21 cellular contexts compared by ENCODE assay signal in the genomic region with DNA sequence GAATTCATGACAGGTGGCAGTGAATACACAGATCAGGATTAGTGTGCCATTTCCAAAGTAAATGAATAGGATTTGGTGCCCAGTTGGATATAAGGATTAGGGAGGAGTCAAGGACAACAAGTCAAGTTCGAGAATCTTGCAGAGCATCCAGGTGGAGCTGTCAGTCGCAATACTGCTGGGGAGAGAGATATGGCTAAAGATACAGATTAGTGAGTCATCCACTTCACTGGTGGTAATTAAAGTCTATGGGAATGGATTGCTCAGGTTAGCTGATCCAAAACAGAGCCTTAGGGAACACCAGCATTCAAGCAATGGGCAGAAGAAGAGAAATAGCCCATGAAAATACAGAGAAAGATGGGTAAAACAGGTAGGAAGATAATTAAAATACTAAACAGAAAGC. TPM values are rescaled to one million over a fixed set of nuclear protein-coding genes. Genes with fewer than 3 reads are reported as not detected.
DNase-seq lines count a peak whose midpoint lies in the region; ATAC-seq and TF ChIP-seq lines count a peak whose summit lies in the region.
"Had no signal": no experiment of that assay in that cellular context is flagged by ENCODE, and none has a peak within 500 bp of the region (broad histone marks: within the 10 kb centered on the region; RNA-seq: fewer than 3 reads in every experiment).

No MANE protein-coding gene starts in this region.

- H3K79me1 ChIP-seq in mesendoderm (ENCODE audit: low read length), result no peaks in the 10 kb centered on the region

- no peak for ATAC-seq in HG02973 (IDR thresholded peaks at IDR 0.05; ENCODE audit: unreplicated experiment)
- no peak for ATAC-seq in stimulated activated naive B cell treated with anti-CD40 and anti-IgM and Interleukin-4, amounts not matched to agents 10 μg/mL and 1 μg/mL and 100 μg/mL, for 72 hours (replicated peaks)
- ATAC-seq: CD8-positive, alpha-beta T cell had no signal

- H4K5ac ChIP-seq in mesendoderm (ENCODE audit: low read length), result no peak overlapping the region

- no peak overlapping the region for H3K4me3 ChIP-seq in WERI-Rb-1 (ENCODE audit: low read depth, low read length)
- no peak overlapping the region for H3K4me3 ChIP-seq in mesendoderm (ENCODE audit: low read length)

- peak overlapping the region; percentile 48 for H3K27ac ChIP-seq in WERI-Rb-1
- no peak overlapping the region for H3K27ac ChIP-seq in mesendoderm (ENCODE audit: low read depth, low read length)

- WGBS in mesendoderm (ENCODE audit: extremely low coverage, insufficient coverage, low lambda C conversion rate), result no CpG with 5 or more reads among the region's 2 CpGs

- no peaks in the 10 kb centered on the region for H3K27me3 ChIP-seq in WERI-Rb-1 (ENCODE audit: insufficient read depth, low read depth, severe bottlenecking)
- no peaks in the 10 kb centered on the region for H3K27me3 ChIP-seq in mesendoderm (ENCODE audit: insufficient read depth, low read length, poor library complexity)

- no peaks in the 10 kb centered on the region for H3K79me2 ChIP-seq in mesendoderm (ENCODE audit: control insufficient read depth, insufficient read depth, low read length)

- H3K27ac Mint-ChIP-seq in stimulated activated naive B cell treated with anti-CD40 and anti-IgM and Interleukin-4, amounts not matched to agents 10 μg/mL and 1 μg/mL and 100 μg/mL, for 72 hours, result no peak overlapping the region
- H3K27ac Mint-ChIP-seq: CD8-positive, alpha-beta T cell had no signal

- peaks cover 0 to 2% of the 10 kb centered on the region in 2 donors for H3K36me3 Mint-ChIP-seq in stimulated activated naive B cell treated with anti-CD40 and anti-IgM and Interleukin-4, amounts not matched to agents 10 μg/mL and 1 μg/mL and 100 μg/mL, for 72 hours
- H3K36me3 Mint-ChIP-seq: CD8-positive, alpha-beta T cell had no signal

- no peak overlapping the region for H2BK120ac ChIP-seq in mesendoderm (ENCODE audit: low read depth, low read length)

- TF ChIP-seq CTCF in WERI-Rb-1 (IDR thresholded peaks at IDR 0.05; ENCODE audit: low read depth, low read length), result no peak

- H2BK15ac ChIP-seq in mesendoderm (replicated peaks; ENCODE audit: low read depth), result no peak overlapping the region

- H3K4me3 Mint-ChIP-seq in stimulated activated naive B cell treated with anti-CD40 and anti-IgM and Interleukin-4, amounts not matched to agents 10 μg/mL and 1 μg/mL and 100 μg/mL, for 72 hours, result no peak overlapping the region
- H3K4me3 Mint-ChIP-seq: CD8-positive, alpha-beta T cell had no signal

- no peak overlapping the region for H2AK5ac ChIP-seq in mesendoderm (ENCODE audit: low read length)

- no peaks in the 10 kb centered on the region for H3K27me3 Mint-ChIP-seq in stimulated activated naive B cell treated with anti-CD40 and anti-IgM and Interleukin-4, amounts not matched to agents 10 μg/mL and 1 μg/mL and 100 μg/mL, for 72 hours

- H3K9me3 Mint-ChIP-seq in stimulated activated naive B cell treated with anti-CD40 and anti-IgM and Interleukin-4, amounts not matched to agents 10 μg/mL and 1 μg/mL and 100 μg/mL, for 72 hours, result no peaks in the 10 kb centered on the region
- H3K9me3 Mint-ChIP-seq: CD8-positive, alpha-beta T cell had no signal

- H3K4ac ChIP-seq in mesendoderm (ENCODE audit: low read depth, low read length), result no peak overlapping the region

- no peak overlapping the region for H3K18ac ChIP-seq in mesendoderm (ENCODE audit: low read length)

- H3K56ac ChIP-seq in mesendoderm (ENCODE audit: low read length), result no peak overlapping the region

- peak; percentile 44 for DNase-seq in D341Med (ENCODE audit: low spot score)
- DNase-seq in NCI-H524 (lab: John Stamatoyannopoulos, UW), result peak; percentile 62 to 88
- DNase-seq in WERI-Rb-1, result peak; percentile 87
- peak; percentile 23 for DNase-seq in mesendoderm
- DNase-seq in stimulated activated naive B cell treated with anti-CD40 and anti-IgM and Interleukin-4, amounts not matched to agents 10 μg/mL and 1 μg/mL and 100 μg/mL, for 72 hours, result no peak
- no peak for DNase-seq in NCI-H2107 treated with DMSO at 0.1 percent for 48 hours (lab: John Stamatoyannopoulos, UW; ENCODE audit: unreplicated experiment)
- DNase-seq in putamen (ENCODE audit: low spot score), result no peak
- DNase-seq: AML-193; C1 segment of cervical spinal cord; CD8-positive, alpha-beta T cell; EL; GF-D8; Kasumi-1; NCI-H1092; NCI-H1436; NCI-H187 treated with DMSO at 0.1 percent for 48 hours; NCI-H2107; NCI-H774; OCI-M1; Right ventricle myocardium superior had no signal

- H3K36me3 ChIP-seq in WERI-Rb-1, result no peaks in the 10 kb centered on the region
- no peaks in the 10 kb centered on the region for H3K36me3 ChIP-seq in mesendoderm (ENCODE audit: control insufficient read depth, insufficient read depth, low read length)

- H3K4me2 ChIP-seq in mesendoderm (ENCODE audit: low read length), result no peak overlapping the region

- no peak overlapping the region for H4K8ac ChIP-seq in mesendoderm (ENCODE audit: low read depth, low read length)

- peaks cover 3% of the 10 kb centered on the region for H3K9me3 ChIP-seq in WERI-Rb-1 (ENCODE audit: severe bottlenecking)

- no peak overlapping the region for H3K9ac ChIP-seq in mesendoderm (ENCODE audit: low read length)

- peaks cover 8 to 13% of the 10 kb centered on the region in 2 donors for H3K4me1 Mint-ChIP-seq in stimulated activated naive B cell treated with anti-CD40 and anti-IgM and Interleukin-4, amounts not matched to agents 10 μg/mL and 1 μg/mL and 100 μg/mL, for 72 hours

- no peaks in the 10 kb centered on the region for H3K4me1 ChIP-seq in mesendoderm (ENCODE audit: control insufficient read depth, low read depth, low read length)

- H2BK5ac ChIP-seq in mesendoderm (ENCODE audit: low read length), result no peak overlapping the region

- H3K23ac ChIP-seq in mesendoderm (ENCODE audit: low read length), result no peak overlapping the region

RNA-seq across cellular contexts. Expression of a gene that starts 26.8 kb away (rescaled TPM):
- polyA plus RNA-seq in mesendoderm (2013, experiment 1 of 2), result 89.5 TPM
- 89.2 TPM for polyA plus RNA-seq in mesendoderm (2013, experiment 2 of 2)

RNA-seq across cellular contexts. Expression of a gene that starts 43.6 kb away (rescaled TPM):
- polyA plus RNA-seq in mesendoderm (2013, experiment 1 of 2), result 40.8 TPM
- polyA plus RNA-seq in mesendoderm (2013, experiment 2 of 2), result 43.8 TPM

Comparison
In these comparisons a context has a peak if more than half of its experiments do, and no peak if none do; other contexts are left out.
1. DNase-seq: peak in D341Med (single experiment), NCI-H524 (2 of 2), WERI-Rb-1 (single experiment) and mesendoderm (single experiment); none in stimulated activated naive B cell treated with anti-CD40 and anti-IgM and Interleukin-4, amounts not matched to agents 10 μg/mL and 1 μg/mL and 100 μg/mL, for 72 hours (single experiment), NCI-H2107 treated with DMSO at 0.1 percent for 48 hours (single experiment) and putamen (single experiment).